22 cellular contexts compared by ENCODE assay signal in genomic region chr1:86701731-86702130, GRCh38. TPM values are rescaled to one million over a fixed set of nuclear protein-coding genes. Genes with fewer than 3 reads are reported as not detected.
DNase-seq lines count a peak whose midpoint lies in the region; ATAC-seq and TF ChIP-seq lines count a peak whose summit lies in the region.
"Had no signal": no experiment of that assay in that cellular context is flagged by ENCODE, and none has a peak within 500 bp of the region (broad histone marks: within the 10 kb centered on the region; RNA-seq: fewer than 3 reads in every experiment).

No MANE protein-coding gene starts in this region.

- no peak overlapping the region for H3K4me3 ChIP-seq in fibroblast of mammary gland (ENCODE audit: control insufficient read depth, low read depth, low read length)
- H3K4me3 ChIP-seq: GM12878, K562 had no signal

- H3K9me3 ChIP-seq in T-helper 17 cell (ENCODE audit: control insufficient read depth, low read length, poor library complexity, severe bottlenecking) = no peaks in the 10 kb centered on the region

- POLR2A ChIA-PET in HEK293T (lab: Yijun Ruan, JAX) = no interaction called here

- no peak overlapping the region for H3K4me3 Mint-ChIP-seq in T-helper 17 cell
- H3K4me3 Mint-ChIP-seq: CD14-positive monocyte had no signal

- H3K4me1 Mint-ChIP-seq in T-helper 17 cell = peaks cover 24% of the 10 kb centered on the region

- H3K27ac Mint-ChIP-seq in T-helper 17 cell = peak overlapping the region; percentile 95
- H3K27ac Mint-ChIP-seq: CD14-positive monocyte had no signal

- no peaks in the 10 kb centered on the region for H3K27me3 Mint-ChIP-seq in T-helper 17 cell
- H3K27me3 Mint-ChIP-seq: B cell had no signal

- no peak for TF ChIP-seq CTCF in fibroblast of mammary gland (conservative IDR thresholded peaks at IDR 0.05; ENCODE audit: control insufficient read depth, insufficient read depth, low read depth, low read length)

- no peak for TF ChIP-seq POLR2A in erythroblast (IDR thresholded peaks at IDR 0.05; ENCODE audit: low read length)

- H3K36me3 Mint-ChIP-seq in T-helper 17 cell (ENCODE audit: low read depth) = peaks cover 7% of the 10 kb centered on the region
- H3K36me3 Mint-ChIP-seq: CD14-positive monocyte had no signal

- no peak for ATAC-seq in T-helper 17 cell
- no peak for ATAC-seq in GM21390 (IDR thresholded peaks at IDR 0.05; ENCODE audit: unreplicated experiment)
- ATAC-seq: GM12878, K562 had no signal

- CTCF ChIA-PET in HEK293T (lab: Yijun Ruan, JAX) = no interaction called here

- DNase-seq in Ammon's horn (ENCODE audit: low spot score) (peak; percentile 12), T-helper 17 cell (no peak), fibroblast of mammary gland (ENCODE audit: low read depth) (peak; percentile 36), midbrain (lab: John Stamatoyannopoulos, UW) (peak; percentile 20), HEK293T (ENCODE audit: extremely low spot score) (no peak), erythroblast (lab: John Stamatoyannopoulos, UW) (no peak), HuH-7 (ENCODE audit: low spot score) (no peak)
- DNase-seq: DND-41, MM.1S, NCI-H1048, NCI-H1417 treated with DMSO at 0.1 percent for 48 hours, NCI-H187 treated with DMSO at 0.1 percent for 48 hours, NCI-H2107, NCI-H446 treated with DMSO at 0.1 percent for 48 hours, NCI-H526 treated with DMSO at 0.1 percent for 48 hours, RPMI8226, SHP77 had no signal

TF ChIP-seq in HEK293T, 16 proteins besides CTCF, POLR2A, EP300 and RAD21:
- TF ChIP-seq ELF4 (IDR thresholded peaks at IDR 0.05) (no peak), PKNOX1 (IDR thresholded peaks at IDR 0.05) (no peak)

RNA-seq across cellular contexts. Expression of gene SH3GLB1, which starts 2.6 kb away (rescaled TPM):
- total RNA-seq in T-helper 17 cell = 10 to 100 TPM; 54.3 to 61.5 TPM

Comparison
In these comparisons a context has a peak if more than half of its experiments do, and no peak if none do; other contexts are left out.
1. DNase-seq: peak in Ammon's horn (single experiment), fibroblast of mammary gland (single experiment) and midbrain (single experiment); none in T-helper 17 cell (0 of 3), HEK293T (single experiment), erythroblast (0 of 2) and HuH-7 (single experiment).